Comparison of ENCODE assay signal across 23 cellular contexts in the genomic region with DNA sequence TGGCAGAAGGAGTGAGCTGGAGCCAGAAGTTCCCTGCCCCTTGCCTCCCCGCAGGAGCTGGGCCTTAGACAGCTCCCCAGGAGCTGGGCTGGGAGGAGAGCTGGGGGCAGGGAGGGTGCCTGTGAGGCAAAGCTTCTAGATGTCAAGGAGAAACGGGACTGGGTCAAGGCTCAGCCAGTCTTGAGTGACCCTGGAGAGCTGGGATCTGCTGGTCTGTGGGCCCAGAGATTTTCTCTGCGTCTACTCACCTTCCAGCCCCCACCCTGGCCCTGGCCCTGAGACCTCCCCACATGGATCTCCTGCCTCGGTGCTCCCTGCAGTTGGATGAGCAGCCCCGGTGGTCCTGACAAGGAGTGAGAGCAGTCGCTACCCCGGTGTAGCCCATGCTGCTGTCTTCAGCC. TPM values are rescaled to one million over a fixed set of nuclear protein-coding genes. Genes with fewer than 3 reads are reported as not detected.
DNase-seq lines count a peak whose midpoint lies in the region; ATAC-seq, FAIRE-seq and TF ChIP-seq lines count a peak whose summit lies in the region.
"Had no signal": no experiment of that assay in that cellular context is flagged by ENCODE, and none has a peak within 500 bp of the region (broad histone marks: within the 10 kb centered on the region; RNA-seq: fewer than 3 reads in every experiment).

No MANE protein-coding gene starts in this region.

- H3K36me3 ChIP-seq in MM.1S (replicated peaks; ENCODE audit: insufficient read depth, low read length) (no peaks in the 10 kb centered on the region), osteoblast (ENCODE audit: insufficient read depth, low read length) (no peaks in the 10 kb centered on the region), upper lobe of right lung (no peaks in the 10 kb centered on the region)

- no peaks in the 10 kb centered on the region for H3K9me2 ChIP-seq in MM.1S (replicated peaks; ENCODE audit: insufficient read depth, low read length)

- WGBS in A549 (ENCODE audit: missing lambda C conversion rate): 70% methylated on average over 6 of the region's 7 CpGs

- H3F3A ChIP-seq in MM.1S (ENCODE audit: insufficient read depth, low read length): no peaks in the 10 kb centered on the region

- H3K4me3 Mint-ChIP-seq in T-helper 2 cell treated with Interferon-gamma antibody and Interleukin-4, amounts not matched to agents 5 μg/mL and 100 μg/mL, for 36 hours: no peak overlapping the region
- H3K4me3 Mint-ChIP-seq: CD4-positive, alpha-beta T cell; HFFc6 had no signal

- H3K9me3 ChIP-seq in A549: no peaks in the 10 kb centered on the region
- H3K9me3 ChIP-seq in MM.1S (replicated peaks; ENCODE audit: insufficient read depth, low read length): no peaks in the 10 kb centered on the region
- H3K9me3 ChIP-seq in osteoblast (ENCODE audit: low read depth, low read length): no peaks in the 10 kb centered on the region
- H3K9me3 ChIP-seq in upper lobe of right lung: no peaks in the 10 kb centered on the region
- H3K9me3 ChIP-seq: Caco-2 had no signal

- ATAC-seq in A549 (no peak), upper lobe of right lung (peak; percentile 5)
- ATAC-seq: HCT116 had no signal

- H3K27ac ChIP-seq in A549 (peak overlapping the region; percentile 4 to 63; a peak in 3 of 6 replicates), MM.1S (ENCODE audit: low read length) (no peak overlapping the region), osteoblast (ENCODE audit: low read depth, low read length) (no peak overlapping the region), upper lobe of right lung (no peak overlapping the region), dorsolateral prefrontal cortex (no peak overlapping the region)
- H3K27ac ChIP-seq: C4-2B had no signal

- H3K4me1 ChIP-seq in A549 (peaks cover 23% of the 10 kb centered on the region; the same call in 1 of the 3 replicates), MM.1S (ENCODE audit: low read length) (no peaks in the 10 kb centered on the region), osteoblast (ENCODE audit: insufficient read depth, low read length) (no peaks in the 10 kb centered on the region), upper lobe of right lung (no peaks in the 10 kb centered on the region)

- H3K4me2 ChIP-seq in A549 (no peak overlapping the region), MM.1S (ENCODE audit: low read depth, low read length) (no peak overlapping the region), osteoblast (ENCODE audit: insufficient read depth, low read length) (no peak overlapping the region)

- TF ChIP-seq CTCF in A549 (IDR thresholded peaks at IDR 0.05) (no peak), MM.1S (IDR thresholded peaks at IDR 0.05; ENCODE audit: low read length) (no peak), osteoblast (IDR thresholded peaks at IDR 0.05; ENCODE audit: extremely low read depth, low read depth, low read length) (no peak), upper lobe of right lung (IDR thresholded peaks at IDR 0.05) (no peak), dorsolateral prefrontal cortex (IDR thresholded peaks at IDR 0.05 in 54 of 56, conservative IDR thresholded peaks at IDR 0.05 in 2 of 56; ENCODE audit: low read depth in 1 of 56, partially characterized antibody in 56 of 56) (no peak)

- no peak overlapping the region for H2AFZ ChIP-seq in MM.1S (ENCODE audit: low read length)
- H2AFZ ChIP-seq in osteoblast (ENCODE audit: low read length): no peak overlapping the region

- intact Hi-C loops in upper lobe of right lung (cut with DNase I) (no loop called here), dorsolateral prefrontal cortex (cut with DNase I) (no loop called here)

- no peak for TF ChIP-seq EP300 in A549 (IDR thresholded peaks at IDR 0.05)

- H3K4me3 ChIP-seq in A549 (no peak overlapping the region), MM.1S (ENCODE audit: low read length) (no peak overlapping the region), osteoblast (ENCODE audit: insufficient read depth, low read length) (no peak overlapping the region), upper lobe of right lung (no peak overlapping the region), dorsolateral prefrontal cortex (no peak overlapping the region)

- TF ChIP-seq POLR2A in A549 (IDR thresholded peaks at IDR 0.05; ENCODE audit: low read length): no peak

- H3K9ac ChIP-seq in MM.1S (ENCODE audit: low read length): no peak overlapping the region

- FAIRE-seq in A549 (lab: Jason Lieb, UNC): no peak
- FAIRE-seq: A204.1, D721Med, G401.6, GM12891, GM18507, HTR-8/SVneo had no signal

- CTCF ChIA-PET in A549 (lab: Yijun Ruan, JAX): interaction anchor here (0.6 to 1.1 kb wide), 4 partner anchors 9 to 941 kb away, joined by 3 to 6 read pairs (median 4); no protein-coding TSS in a partner anchor

- no peaks in the 10 kb centered on the region for H3K79me2 ChIP-seq in MM.1S (ENCODE audit: low read length)
- no peaks in the 10 kb centered on the region for H3K79me2 ChIP-seq in osteoblast (ENCODE audit: insufficient read depth, low read length)

- POLR2A ChIA-PET in A549 (lab: Yijun Ruan, JAX): no interaction called here

- no peaks in the 10 kb centered on the region for H3K9me3 Mint-ChIP-seq in T-helper 2 cell treated with Interferon-gamma antibody and Interleukin-4, amounts not matched to agents 5 μg/mL and 100 μg/mL, for 36 hours
- H3K9me3 Mint-ChIP-seq: CD4-positive, alpha-beta T cell had no signal

- no peak for TF ChIP-seq RAD21 in A549 (conservative IDR thresholded peaks at IDR 0.05 in 1 of 2, IDR thresholded peaks at IDR 0.05 in 1 of 2)

- H3K27me3 Mint-ChIP-seq in T-helper 2 cell treated with Interferon-gamma antibody and Interleukin-4, amounts not matched to agents 5 μg/mL and 100 μg/mL, for 36 hours (ENCODE audit: low read depth): no peaks in the 10 kb centered on the region
- H3K27me3 Mint-ChIP-seq: CD4-positive, alpha-beta T cell had no signal

- H3K27me3 ChIP-seq in MM.1S (replicated peaks; ENCODE audit: insufficient read depth, low read length) (peaks cover 83% of the 10 kb centered on the region), osteoblast (ENCODE audit: insufficient read depth, low read length) (no peaks in the 10 kb centered on the region), upper lobe of right lung (no peaks in the 10 kb centered on the region), dorsolateral prefrontal cortex (peaks cover 0 to 22% (median 4%) of the 10 kb centered on the region in 45 donors)

- no peaks in the 10 kb centered on the region for H4K20me1 ChIP-seq in MM.1S (ENCODE audit: insufficient read depth, low read length)
- H4K20me1 ChIP-seq in osteoblast (ENCODE audit: insufficient read depth, low read length): no peaks in the 10 kb centered on the region

- H3K27ac Mint-ChIP-seq in T-helper 2 cell treated with Interferon-gamma antibody and Interleukin-4, amounts not matched to agents 5 μg/mL and 100 μg/mL, for 36 hours: no peak overlapping the region
- H3K27ac Mint-ChIP-seq: CD4-positive, alpha-beta T cell; HFFc6 had no signal

- no peaks in the 10 kb centered on the region for H3K36me3 Mint-ChIP-seq in T-helper 2 cell treated with Interferon-gamma antibody and Interleukin-4, amounts not matched to agents 5 μg/mL and 100 μg/mL, for 36 hours (ENCODE audit: low read depth)

- DNase-seq in A549 (ENCODE audit: low read depth in 1 of 2, low spot score in 1 of 2) (no peak), MM.1S (peak; percentile 2), osteoblast (ENCODE audit: insufficient read length, low spot score, missing footprints) (peak; percentile 64), upper lobe of right lung (peak; percentile 64), dorsolateral prefrontal cortex (no peak), activated T-cell treated with anti-CD3 and anti-CD28 coated beads for 4 hours (no peak)
- no peak for DNase-seq in T-helper 2 cell treated with Interferon-gamma antibody and Interleukin-4, amounts not matched to agents 5 μg/mL and 100 μg/mL, for 36 hours (ENCODE audit: low spot score)
- DNase-seq: AML-193; Caco-2; CD4-positive, alpha-beta T cell; GOT3; H7; HFFc6; IMR-90 had no signal

- no peaks in the 10 kb centered on the region for H3K4me1 Mint-ChIP-seq in T-helper 2 cell treated with Interferon-gamma antibody and Interleukin-4, amounts not matched to agents 5 μg/mL and 100 μg/mL, for 36 hours (ENCODE audit: low read depth)

TF ChIP-seq in A549, 52 proteins besides CTCF, POLR2A, EP300 and RAD21 (continues in another document):
- TF ChIP-seq FOSB (CRISPR knock-in tag; IDR thresholded peaks at IDR 0.05) (no peak), ZC3H11A (IDR thresholded peaks at IDR 0.05) (no peak), HOXB5 (CRISPR knock-in tag; IDR thresholded peaks at IDR 0.05) (no peak), NR3C1 (IDR thresholded peaks at IDR 0.05) (no peak), KDM1A (IDR thresholded peaks at IDR 0.05; ENCODE audit: low read depth) (no peak), TFCP2L1 (CRISPR knock-in tag; IDR thresholded peaks at IDR 0.05) (no peak), RCOR1 (IDR thresholded peaks at IDR 0.05; ENCODE audit: low read depth, low read length) (no peak)
- TF ChIP-seq, protein P1, sequence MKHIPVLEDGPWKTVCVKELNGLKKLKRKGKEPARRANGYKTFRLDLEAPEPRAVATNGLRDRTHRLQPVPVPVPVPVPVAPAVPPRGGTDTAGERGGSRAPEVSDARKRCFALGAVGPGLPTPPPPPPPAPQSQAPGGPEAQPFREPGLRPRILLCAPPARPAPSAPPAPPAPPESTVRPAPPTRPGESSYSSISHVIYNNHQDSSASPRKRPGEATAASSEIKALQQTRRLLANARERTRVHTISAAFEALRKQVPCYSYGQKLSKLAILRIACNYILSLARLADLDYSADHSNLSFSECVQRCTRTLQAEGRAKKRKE (CRISPR knock-in tag; IDR thresholded peaks at IDR 0.05; ENCODE audit: low read depth): no peak
- TF ChIP-seq, protein P2, sequence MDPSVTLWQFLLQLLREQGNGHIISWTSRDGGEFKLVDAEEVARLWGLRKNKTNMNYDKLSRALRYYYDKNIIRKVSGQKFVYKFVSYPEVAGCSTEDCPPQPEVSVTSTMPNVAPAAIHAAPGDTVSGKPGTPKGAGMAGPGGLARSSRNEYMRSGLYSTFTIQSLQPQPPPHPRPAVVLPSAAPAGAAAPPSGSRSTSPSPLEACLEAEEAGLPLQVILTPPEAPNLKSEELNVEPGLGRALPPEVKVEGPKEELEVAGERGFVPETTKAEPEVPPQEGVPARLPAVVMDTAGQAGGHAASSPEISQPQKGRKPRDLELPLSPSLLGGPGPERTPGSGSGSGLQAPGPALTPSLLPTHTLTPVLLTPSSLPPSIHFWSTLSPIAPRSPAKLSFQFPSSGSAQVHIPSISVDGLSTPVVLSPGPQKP (IDR thresholded peaks at IDR 0.05; ENCODE audit: low read depth, low read length): no peak

RNA-seq across cellular contexts. Expression of a gene that starts 20.3 kb away (rescaled TPM):
- polyA plus RNA-seq in A549 (2011; rRNA removed) (0.78 and 0.84 TPM in 2 replicates), A549 (2017; fragmentation: RNase III; extraction: RNeasy Plus Mini Kit Qiagen cat#74134 plus additional on column Dnase treatment) (0.79 to 1.2 TPM (median 1.2 TPM) in 3 replicates)
- 0.41 and 0.52 TPM in 2 replicates for polyA plus RNA-seq in A549 (2012; cell fraction: cytosol; rRNA removed)
- 0.49 and 0.78 TPM in 2 replicates for polyA plus RNA-seq in A549 (2012; cell fraction: nucleus; rRNA removed)
- 0.50 and 1.6 TPM in 2 replicates for polyA minus RNA-seq in A549 (2011; rRNA and poly(A)+ RNA removed)
- total RNA-seq in osteoblast (not detected in 2 replicates), upper lobe of right lung (10.1 TPM), dorsolateral prefrontal cortex (1 to 10 TPM in 118 of 120 experiments, under 1 TPM in 2; 0.53 to 5.9 (median 2.7) TPM)
- total RNA-seq: CD4-positive, alpha-beta T cell; HFFc6 had no signal
- polyA plus RNA-seq: BJ had no signal

Comparison
In these comparisons a context has a peak if more than half of its experiments do, and no peak if none do; other contexts are left out.
1. DNase-seq: peak in MM.1S (single experiment), osteoblast (single experiment) and upper lobe of right lung (single experiment); none in A549 (0 of 2), T-helper 2 cell treated with Interferon-gamma antibody and Interleukin-4, amounts not matched to agents 5 μg/mL and 100 μg/mL, for 36 hours (single experiment), dorsolateral prefrontal cortex (0 of 10) and activated T-cell treated with anti-CD3 and anti-CD28 coated beads for 4 hours (single experiment).
2. H3K27ac ChIP-seq: peak in A549 (2 of 2); none in MM.1S (single experiment), osteoblast (single experiment), upper lobe of right lung (single experiment) and dorsolateral prefrontal cortex (0 of 59).